ENCODE assay signal across 19 cellular contexts in the genomic region with DNA sequence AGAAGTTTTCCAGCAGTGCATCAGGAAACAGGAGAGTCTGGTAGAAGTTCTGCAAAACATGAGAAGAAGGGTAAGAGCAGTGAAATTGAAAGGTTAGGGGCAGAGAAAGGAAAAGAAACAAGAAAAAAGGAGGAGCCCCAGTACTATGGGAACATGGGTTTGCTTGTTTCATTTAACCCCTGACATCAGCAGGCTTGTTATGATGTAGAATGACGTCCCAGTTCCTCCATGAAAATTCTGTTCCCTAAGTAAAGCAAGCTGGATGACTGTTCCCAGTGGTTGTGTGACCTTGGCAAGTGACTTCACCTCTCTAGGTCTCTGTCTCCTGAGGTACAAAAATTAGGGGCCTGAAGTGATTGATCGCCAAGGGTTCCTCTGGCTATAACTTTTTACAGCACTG.
"Had no signal": no experiment of that assay in that cellular context is flagged by ENCODE, and none has a peak within 500 bp of the region (broad histone marks: within the 10 kb centered on the region; RNA-seq: fewer than 3 reads in every experiment).

No MANE protein-coding gene starts in this region.

- FAIRE-seq: bronchial epithelial cell, endometrium, kidney had no signal

- H3K4me2 ChIP-seq: SK-N-SH had no signal

- ATAC-seq: activated CD4-positive, CD25-positive, alpha-beta regulatory T cell treated with anti-CD3 and anti-CD28 coated beads, Interleukin-2, amount 50 U/mL, for 24 hours; activated naive CD8-positive, alpha-beta T cell treated with anti-CD3 and anti-CD28 coated beads, Interleukin-2, amount 50 U/mL, for 24 hours; activated T-helper 17 cell treated with anti-CD3 and anti-CD28 coated beads, Interleukin-2, amount 50 U/mL, for 72 hours; left lung had no signal

- H3K27ac ChIP-seq: ascending aorta, esophagus muscularis mucosa, sigmoid colon, transverse colon had no signal

- H3K9me3 ChIP-seq: ascending aorta, esophagus muscularis mucosa, left lung, sigmoid colon, SK-N-SH, transverse colon had no signal

- H3K4me3 ChIP-seq: ascending aorta, esophagus muscularis mucosa, left lung, sigmoid colon, transverse colon had no signal

- DNase-seq: activated CD4-positive, alpha-beta T cell treated with anti-CD3 and anti-CD28 coated beads, Interleukin-2, amount 50 U/mL, for 4 hours; activated naive CD4-positive, alpha-beta T cell treated with Interleukin-2 at 50 U/mL for 16 hours; activated naive CD8-positive, alpha-beta T cell treated with anti-CD3 and anti-CD28 coated beads, Interleukin-2, amount 50 U/mL, for 24 hours; glutamatergic neuron; hypothalamus; kidney; left lung; sigmoid colon; SK-N-SH; stimulated activated CD4-positive, alpha-beta T cell treated with anti-CD3 and anti-CD28 coated beads, Interleukin-1b, Interleukin-23, amount 100 ng/mL, for 48 hours; T-cell; T1000; transverse colon had no signal

- H3K27me3 ChIP-seq: ascending aorta, esophagus muscularis mucosa, left lung, sigmoid colon, transverse colon had no signal

- H3K36me3 ChIP-seq: ascending aorta, esophagus muscularis mucosa, left lung, sigmoid colon, transverse colon had no signal

- H3K9ac ChIP-seq: SK-N-SH had no signal
